Comparison of ENCODE assay signal across 1 cellular context in the genomic region with DNA sequence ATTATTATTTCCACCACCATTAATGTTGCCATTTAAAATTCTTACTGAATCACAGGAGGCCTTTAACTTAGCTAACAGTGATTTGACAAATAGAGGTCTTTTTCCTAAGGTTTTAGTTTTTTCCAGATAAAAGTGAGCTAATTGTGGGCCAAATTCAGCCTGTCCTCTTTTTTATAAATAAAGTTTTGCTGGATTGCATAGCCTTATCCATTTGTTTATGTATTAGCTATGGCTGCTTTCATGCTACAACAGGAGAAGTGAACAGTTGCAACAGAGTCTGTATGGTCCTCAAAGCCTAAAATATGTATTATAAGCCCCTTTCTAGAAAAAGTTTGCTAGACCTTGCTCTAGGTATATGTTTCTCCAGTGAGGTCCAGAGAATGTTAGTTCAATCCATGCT.
TF ChIP-seq lines count a peak whose summit lies in the region.

No MANE protein-coding gene starts in this region.

TF ChIP-seq in A549, 52 proteins besides CTCF, POLR2A, EP300 and RAD21 (continued from another document):
- TF ChIP-seq FOXS1 (CRISPR knock-in tag; IDR thresholded peaks at IDR 0.05) (no peak), TFCP2L1 (CRISPR knock-in tag; IDR thresholded peaks at IDR 0.05) (no peak)
